In the genomic region with DNA sequence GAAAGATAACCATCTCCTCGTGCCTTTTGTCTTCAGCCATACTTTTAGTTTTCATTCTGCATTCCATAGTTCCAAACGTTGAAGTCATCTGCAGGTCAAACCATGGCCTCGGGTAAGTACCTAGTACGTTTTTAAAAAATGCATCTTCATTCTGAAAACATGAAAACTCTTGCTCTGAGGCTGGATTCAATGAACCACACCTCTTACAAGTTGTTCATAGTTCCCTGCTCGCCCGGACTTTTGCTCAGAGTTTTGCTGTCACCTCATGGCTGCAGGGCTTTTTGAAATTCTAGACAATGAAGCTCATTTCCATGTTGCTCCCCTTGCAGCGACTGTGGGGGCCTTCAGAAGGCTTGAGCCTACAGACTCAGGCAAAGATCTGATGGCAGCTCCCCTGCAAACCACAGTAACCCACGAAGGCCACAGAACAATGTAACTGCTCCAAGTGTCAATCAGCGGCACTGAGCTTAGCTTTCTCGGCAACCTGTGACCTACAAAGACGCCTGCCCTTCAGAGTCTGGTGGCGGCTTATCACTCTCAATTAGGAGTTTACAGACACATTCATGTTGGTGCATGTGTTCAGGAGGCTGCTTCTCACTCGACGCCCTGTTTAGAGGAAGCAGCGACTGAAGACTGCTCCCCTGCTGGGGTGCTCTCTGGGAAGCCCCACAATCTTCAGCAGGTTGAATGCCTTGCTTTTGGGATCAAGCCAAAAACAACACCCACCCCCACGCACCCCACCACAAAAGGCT, we compare ENCODE assay signal across 15 cellular contexts.
DNase-seq lines count a peak whose midpoint lies in the region; ATAC-seq and TF ChIP-seq lines count a peak whose summit lies in the region.
"Had no signal": no experiment of that assay in that cellular context is flagged by ENCODE, and none has a peak within 500 bp of the region (broad histone marks: within the 10 kb centered on the region; RNA-seq: fewer than 3 reads in every experiment).

No MANE protein-coding gene starts in this region.

- DNase-seq in NCI-H226 = peak; percentile 50
- peak; percentile 70 for DNase-seq in choroid plexus epithelial cell (ENCODE audit: low read depth)
- DNase-seq in osteoblast (ENCODE audit: insufficient read length, low spot score, missing footprints) = peak; percentile 67
- no peak for DNase-seq in NCI-H2227 treated with DMSO at 0.1 percent for 48 hours (lab: John Stamatoyannopoulos, UW)
- DNase-seq in natural killer cell treated with Interleukin-12 subunit alpha and Interleukin-12 subunit beta and Interleukin-15 and Interleukin-18, amount 100 ng/mL, for 72 hours (ENCODE audit: low spot score) = no peak
- DNase-seq: activated CD4-positive, alpha-beta T cell treated with anti-CD3 and anti-CD28 coated beads for 4 hours; activated naive CD8-positive, alpha-beta T cell treated with anti-CD3 and anti-CD28 coated beads, Interleukin-2, amount 50 U/mL, for 24 hours; esophagus squamous epithelium; left cardiac atrium; NCI-H146; psoas muscle; T1000; thyroid gland had no signal

- no peaks in the 10 kb centered on the region for H4K20me1 ChIP-seq in osteoblast (ENCODE audit: insufficient read depth, low read length)

- no peak overlapping the region for H2AFZ ChIP-seq in osteoblast (ENCODE audit: low read length)

- peaks cover 16% of the 10 kb centered on the region for H3K4me1 ChIP-seq in osteoblast (ENCODE audit: insufficient read depth, low read length)
- H3K4me1 ChIP-seq: psoas muscle had no signal

- H3K27me3 Mint-ChIP-seq in natural killer cell treated with Interleukin-12 subunit alpha and Interleukin-12 subunit beta and Interleukin-15 and Interleukin-18, amount 100 ng/mL, for 72 hours = no peaks in the 10 kb centered on the region
- H3K27me3 Mint-ChIP-seq: activated naive CD8-positive, alpha-beta T cell treated with anti-CD3 and anti-CD28 coated beads, Interleukin-2, amount 50 U/mL, for 24 hours had no signal

- H3K36me3 ChIP-seq in osteoblast (ENCODE audit: insufficient read depth, low read length) = no peaks in the 10 kb centered on the region
- H3K36me3 ChIP-seq: esophagus squamous epithelium, thyroid gland had no signal

- H3K36me3 Mint-ChIP-seq in natural killer cell treated with Interleukin-12 subunit alpha and Interleukin-12 subunit beta and Interleukin-15 and Interleukin-18, amount 100 ng/mL, for 72 hours = no peaks in the 10 kb centered on the region

- no peaks in the 10 kb centered on the region for H3K4me1 Mint-ChIP-seq in natural killer cell treated with Interleukin-12 subunit alpha and Interleukin-12 subunit beta and Interleukin-15 and Interleukin-18, amount 100 ng/mL, for 72 hours (ENCODE audit: low read depth in 2 of 2)
- H3K4me1 Mint-ChIP-seq: activated naive CD8-positive, alpha-beta T cell treated with anti-CD3 and anti-CD28 coated beads, Interleukin-2, amount 50 U/mL, for 24 hours had no signal

- H3K4me3 Mint-ChIP-seq in natural killer cell treated with Interleukin-12 subunit alpha and Interleukin-12 subunit beta and Interleukin-15 and Interleukin-18, amount 100 ng/mL, for 72 hours = no peak overlapping the region
- H3K4me3 Mint-ChIP-seq: activated naive CD8-positive, alpha-beta T cell treated with anti-CD3 and anti-CD28 coated beads, Interleukin-2, amount 50 U/mL, for 24 hours had no signal

- H3K79me2 ChIP-seq in osteoblast (ENCODE audit: insufficient read depth, low read length) = no peaks in the 10 kb centered on the region

- H3K27me3 ChIP-seq in osteoblast (ENCODE audit: insufficient read depth, low read length) = no peaks in the 10 kb centered on the region
- H3K27me3 ChIP-seq: esophagus squamous epithelium, thyroid gland had no signal

- H3K9me3 ChIP-seq in osteoblast (ENCODE audit: low read depth, low read length) = no peaks in the 10 kb centered on the region
- H3K9me3 ChIP-seq: esophagus squamous epithelium, psoas muscle, thyroid gland had no signal

- no peak overlapping the region for H3K27ac ChIP-seq in osteoblast (ENCODE audit: low read depth, low read length)
- H3K27ac ChIP-seq: esophagus squamous epithelium, psoas muscle, thyroid gland had no signal

- peak; percentile 47 for ATAC-seq in GM18867 (IDR thresholded peaks at IDR 0.05; ENCODE audit: unreplicated experiment)
- ATAC-seq in natural killer cell treated with Interleukin-12 subunit alpha and Interleukin-12 subunit beta and Interleukin-15 and Interleukin-18, amount 100 ng/mL, for 72 hours = no peak
- ATAC-seq in GM19023 (IDR thresholded peaks at IDR 0.05; ENCODE audit: unreplicated experiment) = no peak
- ATAC-seq: activated naive CD8-positive, alpha-beta T cell treated with anti-CD3 and anti-CD28 coated beads, Interleukin-2, amount 50 U/mL, for 24 hours; left cardiac atrium; psoas muscle had no signal

- no peak overlapping the region for H3K27ac Mint-ChIP-seq in natural killer cell treated with Interleukin-12 subunit alpha and Interleukin-12 subunit beta and Interleukin-15 and Interleukin-18, amount 100 ng/mL, for 72 hours
- H3K27ac Mint-ChIP-seq: activated naive CD8-positive, alpha-beta T cell treated with anti-CD3 and anti-CD28 coated beads, Interleukin-2, amount 50 U/mL, for 24 hours had no signal

- H3K4me3 ChIP-seq in choroid plexus epithelial cell (ENCODE audit: low read depth, low read length) = no peak overlapping the region
- no peak overlapping the region for H3K4me3 ChIP-seq in osteoblast (ENCODE audit: insufficient read depth, low read length)
- H3K4me3 ChIP-seq: esophagus squamous epithelium, psoas muscle, thyroid gland had no signal

- H3K9me3 Mint-ChIP-seq in natural killer cell treated with Interleukin-12 subunit alpha and Interleukin-12 subunit beta and Interleukin-15 and Interleukin-18, amount 100 ng/mL, for 72 hours = no peaks in the 10 kb centered on the region
- H3K9me3 Mint-ChIP-seq: activated naive CD8-positive, alpha-beta T cell treated with anti-CD3 and anti-CD28 coated beads, Interleukin-2, amount 50 U/mL, for 24 hours had no signal

- TF ChIP-seq CTCF in choroid plexus epithelial cell (conservative IDR thresholded peaks at IDR 0.05; ENCODE audit: low read depth, low read length) (no peak), osteoblast (IDR thresholded peaks at IDR 0.05; ENCODE audit: extremely low read depth, low read depth, low read length) (no peak)

- H3K4me2 ChIP-seq in osteoblast (ENCODE audit: insufficient read depth, low read length) = no peak overlapping the region

Comparison
In these comparisons a context has a peak if more than half of its experiments do, and no peak if none do; other contexts are left out.
1. DNase-seq: peak in NCI-H226 (single experiment), choroid plexus epithelial cell (single experiment) and osteoblast (single experiment); none in NCI-H2227 treated with DMSO at 0.1 percent for 48 hours (single experiment) and natural killer cell treated with Interleukin-12 subunit alpha and Interleukin-12 subunit beta and Interleukin-15 and Interleukin-18, amount 100 ng/mL, for 72 hours (single experiment).